ENCODE assay signal across 11 cellular contexts in the genomic region with DNA sequence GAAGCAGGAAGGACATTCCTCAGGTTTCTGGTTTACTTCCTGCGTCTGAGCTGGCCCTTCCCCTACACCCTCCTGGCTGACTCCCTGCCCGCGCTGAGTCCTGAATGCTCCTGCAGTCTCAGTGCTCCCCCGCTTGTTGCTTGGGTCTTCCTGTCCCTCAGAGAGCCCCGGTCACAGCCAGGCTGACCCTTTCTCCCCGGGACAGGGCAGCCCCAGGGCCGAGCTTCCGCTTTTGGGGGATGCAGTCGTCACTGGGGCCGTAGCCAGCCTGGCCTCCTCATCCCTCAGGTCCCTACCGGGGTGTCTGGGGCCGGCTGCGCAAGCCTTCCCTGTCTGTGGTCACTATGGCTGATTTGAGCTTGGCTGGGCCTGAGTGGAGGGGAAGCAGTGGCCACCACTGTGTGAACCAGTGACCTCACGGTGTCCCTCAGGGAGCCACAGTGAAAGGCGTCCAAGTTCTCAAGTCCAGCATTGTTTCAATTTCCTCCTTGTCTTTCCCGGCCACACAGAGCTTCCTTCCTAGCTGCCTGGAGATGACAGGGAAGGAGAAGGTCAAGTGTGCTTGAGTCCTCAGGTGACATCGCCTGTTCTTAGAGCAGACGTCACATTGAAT. TPM values are rescaled to one million over a fixed set of nuclear protein-coding genes. Genes with fewer than 3 reads are reported as not detected.
DNase-seq lines count a peak whose midpoint lies in the region; ATAC-seq and TF ChIP-seq lines count a peak whose summit lies in the region.
"Had no signal": no experiment of that assay in that cellular context is flagged by ENCODE, and none has a peak within 500 bp of the region (broad histone marks: within the 10 kb centered on the region; RNA-seq: fewer than 3 reads in every experiment).

No MANE protein-coding gene starts in this region.

- H3K4me3 Mint-ChIP-seq in T-helper 2 cell treated with Interferon-gamma antibody and Interleukin-4, amounts not matched to agents 5 μg/mL and 100 μg/mL, for 36 hours, result no peak overlapping the region
- H3K4me3 Mint-ChIP-seq in activated CD8-positive, alpha-beta memory T cell treated with anti-CD3 and anti-CD28 coated beads, Interleukin-2, amount 10 ng/mL, durations not matched to agents 7 days and 5 days, result no peak overlapping the region

- no peaks in the 10 kb centered on the region for H3K36me3 ChIP-seq in right atrium auricular region
- H3K36me3 ChIP-seq in gastrocnemius medialis, result no peaks in the 10 kb centered on the region
- no peaks in the 10 kb centered on the region for H3K36me3 ChIP-seq in breast epithelium
- H3K36me3 ChIP-seq: transverse colon had no signal

- H3K4me1 ChIP-seq in right atrium auricular region, result no peaks in the 10 kb centered on the region
- peaks cover 0 to 3% of the 10 kb centered on the region in 2 donors for H3K4me1 ChIP-seq in gastrocnemius medialis
- H3K4me1 ChIP-seq in breast epithelium, result no peaks in the 10 kb centered on the region

- in situ Hi-C loops in gastrocnemius medialis (cut with MboI; ENCODE audit: low sequenced_read_pairs in 4 of 4), result no loop called here

- H3K4me3 ChIP-seq in right atrium auricular region (no peak overlapping the region), gastrocnemius medialis (peak overlapping the region in 1 of 4 donors; percentile 27), breast epithelium (no peak overlapping the region)
- H3K4me3 ChIP-seq: transverse colon had no signal

- H3K27me3 ChIP-seq in right atrium auricular region, result no peaks in the 10 kb centered on the region
- H3K27me3 ChIP-seq in gastrocnemius medialis, result no peaks in the 10 kb centered on the region
- peaks cover 0 to 13% of the 10 kb centered on the region in 2 donors for H3K27me3 ChIP-seq in breast epithelium
- H3K27me3 ChIP-seq: transverse colon had no signal

- H3K27ac ChIP-seq in right atrium auricular region (peak overlapping the region; percentile 53 to 54), gastrocnemius medialis (peak overlapping the region; percentile 52 to 78 (median 72)), breast epithelium (peak overlapping the region in 1 of 2 donors; percentile 51)
- H3K27ac ChIP-seq: 22Rv1, transverse colon had no signal

- intact Hi-C loops in gastrocnemius medialis (cut with DNase I; ENCODE audit: low total_unique reads), result loop anchor here (10.0 kb wide), 1 partner anchor 48 kb away; the partner anchor contains the start of gene P2RY8
- intact Hi-C loops in breast epithelium (cut with DNase I; ENCODE audit: low total_unique reads), result no loop called here

- no peaks in the 10 kb centered on the region for H3K9me3 ChIP-seq in right atrium auricular region
- H3K9me3 ChIP-seq in gastrocnemius medialis, result no peaks in the 10 kb centered on the region
- peaks cover 1 to 2% of the 10 kb centered on the region in 2 donors for H3K9me3 ChIP-seq in breast epithelium
- H3K9me3 ChIP-seq: transverse colon had no signal

- TF ChIP-seq POLR2A in gastrocnemius medialis (IDR thresholded peaks at IDR 0.05) (no peak), breast epithelium (IDR thresholded peaks at IDR 0.05) (no peak)

- H3K36me3 Mint-ChIP-seq in T-helper 2 cell treated with Interferon-gamma antibody and Interleukin-4, amounts not matched to agents 5 μg/mL and 100 μg/mL, for 36 hours (ENCODE audit: low read depth), result peaks cover 79% of the 10 kb centered on the region
- H3K36me3 Mint-ChIP-seq in activated CD8-positive, alpha-beta memory T cell treated with anti-CD3 and anti-CD28 coated beads, Interleukin-2, amount 10 ng/mL, durations not matched to agents 7 days and 5 days, result peaks cover 69% of the 10 kb centered on the region

- peaks cover 38% of the 10 kb centered on the region for H3K4me1 Mint-ChIP-seq in T-helper 2 cell treated with Interferon-gamma antibody and Interleukin-4, amounts not matched to agents 5 μg/mL and 100 μg/mL, for 36 hours (ENCODE audit: low read depth)
- peaks cover 59% of the 10 kb centered on the region for H3K4me1 Mint-ChIP-seq in activated CD8-positive, alpha-beta memory T cell treated with anti-CD3 and anti-CD28 coated beads, Interleukin-2, amount 10 ng/mL, durations not matched to agents 7 days and 5 days

- peaks cover under 1% of the 10 kb centered on the region for H3K27me3 Mint-ChIP-seq in T-helper 2 cell treated with Interferon-gamma antibody and Interleukin-4, amounts not matched to agents 5 μg/mL and 100 μg/mL, for 36 hours (ENCODE audit: low read depth)
- no peaks in the 10 kb centered on the region for H3K27me3 Mint-ChIP-seq in activated CD8-positive, alpha-beta memory T cell treated with anti-CD3 and anti-CD28 coated beads, Interleukin-2, amount 10 ng/mL, durations not matched to agents 7 days and 5 days

- TF ChIP-seq CTCF in right atrium auricular region (IDR thresholded peaks at IDR 0.05), result no peak
- TF ChIP-seq CTCF in gastrocnemius medialis (IDR thresholded peaks at IDR 0.05 in 4 of 5, conservative IDR thresholded peaks at IDR 0.05 in 1 of 5), result no peak
- TF ChIP-seq CTCF in breast epithelium (IDR thresholded peaks at IDR 0.05), result no peak

- peak overlapping the region; percentile 65 for H3K27ac Mint-ChIP-seq in T-helper 2 cell treated with Interferon-gamma antibody and Interleukin-4, amounts not matched to agents 5 μg/mL and 100 μg/mL, for 36 hours
- H3K27ac Mint-ChIP-seq in activated CD8-positive, alpha-beta memory T cell treated with anti-CD3 and anti-CD28 coated beads, Interleukin-2, amount 10 ng/mL, durations not matched to agents 7 days and 5 days, result peak overlapping the region; percentile 17

- ATAC-seq in activated CD8-positive, alpha-beta memory T cell treated with anti-CD3 and anti-CD28 coated beads, Interleukin-2, amount 10 ng/mL, durations not matched to agents 7 days and 5 days, result no peak
- ATAC-seq in gastrocnemius medialis, result peak; percentile 69 to 73

- peaks cover 22% of the 10 kb centered on the region for H3K9me3 Mint-ChIP-seq in T-helper 2 cell treated with Interferon-gamma antibody and Interleukin-4, amounts not matched to agents 5 μg/mL and 100 μg/mL, for 36 hours
- H3K9me3 Mint-ChIP-seq in activated CD8-positive, alpha-beta memory T cell treated with anti-CD3 and anti-CD28 coated beads, Interleukin-2, amount 10 ng/mL, durations not matched to agents 7 days and 5 days (ENCODE audit: low read depth), result peaks cover 9% of the 10 kb centered on the region

- CTCF ChIA-PET in activated CD8-positive, alpha-beta memory T cell treated with anti-CD3 and anti-CD28 coated beads, Interleukin-2, amount 10 ng/mL, durations not matched to agents 7 days and 5 days (lab: Charles Lee), result no interaction called here

- no peak for DNase-seq in T-helper 2 cell treated with Interferon-gamma antibody and Interleukin-4, amounts not matched to agents 5 μg/mL and 100 μg/mL, for 36 hours (ENCODE audit: low spot score)
- DNase-seq in T-helper 2 cell (no peak), right atrium auricular region (ENCODE audit: low spot score) (peak; percentile 64), gastrocnemius medialis (no peak), breast epithelium (ENCODE audit: low spot score in 2 of 2) (no peak), DMS79 treated with DMSO at 0.1 percent for 48 hours (lab: John Stamatoyannopoulos, UW) (no peak)
- DNase-seq in activated CD8-positive, alpha-beta memory T cell treated with anti-CD3 and anti-CD28 coated beads, Interleukin-2, amount 10 ng/mL, durations not matched to agents 7 days and 5 days, result peak; percentile 25
- no peak for DNase-seq in activated effector memory CD4-positive, alpha-beta T cell treated with anti-CD3 and anti-CD28 coated beads, Interleukin-2, amount 50 U/mL, for 16 hours
- DNase-seq: NCI-H146, transverse colon had no signal

RNA-seq across cellular contexts. Expression of gene ASMTL, which starts 34.1 kb away (rescaled TPM):
- 10 to 100 TPM; 39.9 to 44.7 TPM for total RNA-seq in activated CD8-positive, alpha-beta memory T cell treated with anti-CD3 and anti-CD28 coated beads, Interleukin-2, amount 10 ng/mL, durations not matched to agents 7 days and 5 days
- total RNA-seq in right atrium auricular region (10 to 100 TPM; 20.1 to 31.9 TPM), gastrocnemius medialis (10 to 100 TPM; 13.6 to 19.5 (median 13.9) TPM), breast epithelium (10 to 100 TPM; 22.8 to 29.1 (median 28.2) TPM)

RNA-seq across cellular contexts. Expression of gene P2RY8, which starts 50.1 kb away (rescaled TPM):
- 100 to 1,000 TPM in 1 of 2 experiments, 10 to 100 TPM in 1; 82.4 to 109 TPM for total RNA-seq in activated CD8-positive, alpha-beta memory T cell treated with anti-CD3 and anti-CD28 coated beads, Interleukin-2, amount 10 ng/mL, durations not matched to agents 7 days and 5 days
- 1 to 10 TPM in 1 of 2 donors, under 1 TPM in 1; 0.93 to 1.3 TPM for total RNA-seq in right atrium auricular region
- 1 to 10 TPM in 1 of 4 donors, under 1 TPM in 3; 0.36 to 1.1 (median 0.62) TPM for total RNA-seq in gastrocnemius medialis
- 1 to 10 TPM; 1.3 to 3.2 (median 1.5) TPM for total RNA-seq in breast epithelium

Comparison
In these comparisons a context has a peak if more than half of its experiments do, and no peak if none do; other contexts are left out.
1. DNase-seq: peak in activated CD8-positive, alpha-beta memory T cell treated with anti-CD3 and anti-CD28 coated beads, Interleukin-2, amount 10 ng/mL, durations not matched to agents 7 days and 5 days (single experiment) and right atrium auricular region (single experiment); none in T-helper 2 cell treated with Interferon-gamma antibody and Interleukin-4, amounts not matched to agents 5 μg/mL and 100 μg/mL, for 36 hours (single experiment), T-helper 2 cell (0 of 5), gastrocnemius medialis (0 of 2), breast epithelium (0 of 2), DMS79 treated with DMSO at 0.1 percent for 48 hours (single experiment) and activated effector memory CD4-positive, alpha-beta T cell treated with anti-CD3 and anti-CD28 coated beads, Interleukin-2, amount 50 U/mL, for 16 hours (single experiment).
2. RNA of gene P2RY8, which starts 50.1 kb away (total RNA-seq): 82.4 to 109 TPM in activated CD8-positive, alpha-beta memory T cell treated with anti-CD3 and anti-CD28 coated beads, Interleukin-2, amount 10 ng/mL, durations not matched to agents 7 days and 5 days; 1.3 to 3.2 TPM in breast epithelium, 0.93 to 1.3 TPM in right atrium auricular region and 0.36 to 1.1 TPM in gastrocnemius medialis; every median in the first group is over 10 times any median in the second.